In the genomic region with DNA sequence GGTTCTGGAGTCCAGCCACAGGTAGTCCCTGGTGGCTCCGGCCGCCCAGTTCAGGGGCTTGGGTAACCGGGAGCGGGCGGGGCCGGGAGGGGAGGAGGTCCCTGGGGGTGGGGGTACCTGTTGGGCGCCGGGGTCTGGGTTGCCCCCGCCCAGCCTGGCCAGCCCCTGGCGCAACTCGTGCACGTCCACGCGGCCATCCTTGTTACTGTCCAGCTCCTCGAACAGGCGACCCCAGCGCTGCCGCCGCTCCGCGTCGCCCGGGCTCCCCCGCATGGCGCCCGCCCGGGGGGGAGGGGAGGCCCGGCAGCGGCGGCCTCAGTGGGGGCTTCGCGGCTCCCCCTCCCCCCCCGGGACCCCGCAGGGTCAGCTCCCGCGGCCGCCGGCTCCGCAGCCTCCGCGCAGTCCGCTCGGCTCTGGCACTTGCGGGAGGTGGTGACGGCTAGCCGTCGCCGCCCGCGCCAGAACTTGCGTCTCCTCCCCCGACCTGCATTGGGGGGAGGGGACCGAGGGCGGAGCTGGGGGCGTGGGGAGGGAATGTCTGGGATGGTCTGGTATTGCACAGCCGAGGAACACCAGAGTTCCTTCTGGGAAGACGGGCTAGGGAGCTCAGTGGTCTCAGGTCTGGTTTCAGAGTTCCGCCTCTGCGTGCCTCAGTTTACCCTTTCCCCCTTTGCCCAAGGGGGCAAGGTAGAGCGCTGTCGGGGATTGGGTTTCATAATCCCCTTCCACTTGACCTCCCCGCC, we compare ENCODE assay signal across 8 cellular contexts. TPM values are rescaled to one million over a fixed set of nuclear protein-coding genes. Genes with fewer than 3 reads are reported as not detected.
DNase-seq lines count a peak whose midpoint lies in the region; ATAC-seq and TF ChIP-seq lines count a peak whose summit lies in the region.

Gene SLC25A23, minus strand, starts transcription at position 437 of the 743 bp plus-strand sequence. Its CDS starts 164 bp downstream, at position 273.

- H3K4me3 Mint-ChIP-seq in activated T-helper 17 cell treated with anti-CD3 and anti-CD28 coated beads, Interleukin-2, amount 50 U/mL, for 72 hours, result peak within 1 kb of the TSS; percentile 84
- peak within 1 kb of the TSS; percentile 91 to 98 (median 94) for H3K4me3 Mint-ChIP-seq in nephron

- no TSS peak for BruUV-seq in Panc1 (replicated peaks; lab: Mats Ljungman, UMichigan)

- H3K9me3 ChIP-seq in Panc1 (ENCODE audit: control insufficient read depth, insufficient read depth, low read depth, low read length) (no peaks in the 10 kb centered on the region), thymus (ENCODE audit: control insufficient read depth) (peaks cover 1% of the 10 kb centered on the region)

- H3K9me3 Mint-ChIP-seq in activated T-helper 17 cell treated with anti-CD3 and anti-CD28 coated beads, Interleukin-2, amount 50 U/mL, for 72 hours, result no peaks in the 10 kb centered on the region
- H3K9me3 Mint-ChIP-seq in nephron, result peaks cover 9% of the 10 kb centered on the region

- H3K27ac ChIP-seq in Panc1 (ENCODE audit: low read length) (0 out of 2 replicates have a peak within 1 kb of the TSS, but pooled peaks have one; percentile 23), thymus (ENCODE audit: low read depth) (peak within 1 kb of the TSS; percentile 78)

- H3K4me1 ChIP-seq in Panc1 (ENCODE audit: control insufficient read depth, insufficient read depth, low read length) (peaks cover 3% of the 10 kb centered on the region), thymus (ENCODE audit: control insufficient read depth, insufficient read depth, low read length) (peaks cover 4% of the 10 kb centered on the region)

- in situ Hi-C loops in Panc1 (cut with HindIII; ENCODE audit: low pct_unique_long_range_greater_than_20kb, low sequenced_read_pairs), result no loop called here

- H3K36me3 ChIP-seq in Panc1 (ENCODE audit: control insufficient read depth, insufficient read depth, low read length), result peaks cover 5% of the 10 kb centered on the region; the same call in 1 of the 2 replicates
- peaks cover 8% of the 10 kb centered on the region for H3K36me3 ChIP-seq in thymus (ENCODE audit: control insufficient read depth, insufficient read depth)

- H3K36me3 Mint-ChIP-seq in activated T-helper 17 cell treated with anti-CD3 and anti-CD28 coated beads, Interleukin-2, amount 50 U/mL, for 72 hours (ENCODE audit: low read depth), result no peaks in the 10 kb centered on the region
- H3K36me3 Mint-ChIP-seq in nephron (ENCODE audit: low read depth), result peaks cover 41% of the 10 kb centered on the region

- H3K4me3 ChIP-seq in AG10803 (ENCODE audit: low read length), result peak within 1 kb of the TSS; percentile 82
- peak within 1 kb of the TSS; percentile 63 to 81 for H3K4me3 ChIP-seq in Panc1 (ENCODE audit: low read depth in 2 of 2, low read length in 2 of 2)
- peak within 1 kb of the TSS; percentile 76 for H3K4me3 ChIP-seq in thymus (ENCODE audit: low read length)

- 3% methylated on average over 62 of the region's 62 CpGs for WGBS in thymus

- ATAC-seq in GM18867 (IDR thresholded peaks at IDR 0.05; ENCODE audit: unreplicated experiment), result peak; percentile 30
- ATAC-seq in HG03439 (IDR thresholded peaks at IDR 0.05; ENCODE audit: unreplicated experiment), result peak; percentile 18
- ATAC-seq in Panc1, result peak; percentile 88
- ATAC-seq in activated T-helper 17 cell treated with anti-CD3 and anti-CD28 coated beads, Interleukin-2, amount 50 U/mL, for 72 hours (replicated peaks), result no peak

- POLR2A ChIA-PET in Panc1 (lab: Charles Lee), result no interaction called here

- H3K4me1 Mint-ChIP-seq in activated T-helper 17 cell treated with anti-CD3 and anti-CD28 coated beads, Interleukin-2, amount 50 U/mL, for 72 hours, result peaks cover 16% of the 10 kb centered on the region
- H3K4me1 Mint-ChIP-seq in nephron, result peaks cover 12% of the 10 kb centered on the region

- H3K27me3 Mint-ChIP-seq in activated T-helper 17 cell treated with anti-CD3 and anti-CD28 coated beads, Interleukin-2, amount 50 U/mL, for 72 hours, result peaks cover 2% of the 10 kb centered on the region
- H3K27me3 Mint-ChIP-seq in nephron (ENCODE audit: low read depth), result peaks cover 33% of the 10 kb centered on the region

- intact Hi-C loops in Panc1 (cut with micrococcal nuclease; ENCODE audit: unreplicated experiment), result no loop called here

- H3K27me3 ChIP-seq in Panc1 (ENCODE audit: control insufficient read depth, insufficient read depth, low read length) (no peaks in the 10 kb centered on the region), thymus (ENCODE audit: control insufficient read depth, insufficient read depth) (peaks cover 6% of the 10 kb centered on the region)

- CTCF ChIA-PET in Panc1 (lab: Charles Lee), result interaction anchor here (0.9 kb wide), 1 partner anchor 42 kb away, joined by 3 read pairs; no protein-coding TSS in a partner anchor

- peak within 1 kb of the TSS; percentile 84 for H3K27ac Mint-ChIP-seq in activated T-helper 17 cell treated with anti-CD3 and anti-CD28 coated beads, Interleukin-2, amount 50 U/mL, for 72 hours
- peak within 1 kb of the TSS; percentile 74 to 96 (median 89) for H3K27ac Mint-ChIP-seq in nephron

- no peak for TF ChIP-seq CTCF in AG10803 (conservative IDR thresholded peaks at IDR 0.05; ENCODE audit: low read length)
- TF ChIP-seq CTCF in Panc1 (IDR thresholded peaks at IDR 0.05), result no peak
- TF ChIP-seq CTCF in nephron (IDR thresholded peaks at IDR 0.05; ENCODE audit: unreplicated experiment in 3 of 3), result no peak

- DNase-seq in AG10803 (ENCODE audit: low read depth) (peak; percentile 69), Panc1 (ENCODE audit: low read depth, low spot score) (peak; percentile 17), fibroblast of the conjunctiva (ENCODE audit: low read depth) (peak; percentile 28)

RNA-seq across cellular contexts. Expression of gene SLC25A23, which starts in this region (rescaled TPM):
- 18.7 TPM for total RNA-seq in Panc1 (2021; ENCODE audit: unreplicated experiment)
- 23.1 TPM for polyA plus RNA-seq in Panc1 (2012; ENCODE audit: insufficient read length)
- 1 to 10 TPM; 7.8 to 7.9 TPM for total RNA-seq in activated T-helper 17 cell treated with anti-CD3 and anti-CD28 coated beads, Interleukin-2, amount 50 U/mL, for 72 hours
- polyA plus RNA-seq in thymus, result 8.8 TPM

Comparison
In these comparisons a context has a peak if more than half of its experiments do, and no peak if none do; other contexts are left out.
1. DNase-seq: peak in every context shown above with its lines; median percentile 69 in AG10803; 28 in fibroblast of the conjunctiva; 17 in Panc1.